1 cellular context compared by ENCODE assay signal in genomic region chr3:184235381-184236032, GRCh38.
TF ChIP-seq lines count a peak whose summit lies in the region.

No MANE protein-coding gene starts in this region.

TF ChIP-seq in HEK293, 187 proteins besides CTCF, POLR2A, EP300 and RAD21 (continued from another document):
- no peak for TF ChIP-seq ZBTB49 (tag by site-specific recombination; IDR thresholded peaks at IDR 0.05; ENCODE audit: low read depth)
- TF ChIP-seq ZBTB21 (tag by site-specific recombination; IDR thresholded peaks at IDR 0.05): no peak
- TF ChIP-seq ZNF600 (tag by site-specific recombination; IDR thresholded peaks at IDR 0.05): peak; percentile 47; the same call in 1 of the 2 replicates
- no peak for TF ChIP-seq ZSCAN4 (tag by site-specific recombination; IDR thresholded peaks at IDR 0.05)
- no peak for TF ChIP-seq AEBP2 (tag by site-specific recombination; IDR thresholded peaks at IDR 0.05; ENCODE audit: borderline replicate concordance)
- TF ChIP-seq ZNF362 (tag by site-specific recombination; IDR thresholded peaks at IDR 0.05): no peak
- TF ChIP-seq ZNF654 (tag by site-specific recombination; IDR thresholded peaks at IDR 0.05; ENCODE audit: low read depth): no peak
- peak; percentile 96 for TF ChIP-seq EGR2 (tag by site-specific recombination; IDR thresholded peaks at IDR 0.05; ENCODE audit: low read depth)
